Comparison of ENCODE assay signal across 12 cellular contexts in the genomic region with DNA sequence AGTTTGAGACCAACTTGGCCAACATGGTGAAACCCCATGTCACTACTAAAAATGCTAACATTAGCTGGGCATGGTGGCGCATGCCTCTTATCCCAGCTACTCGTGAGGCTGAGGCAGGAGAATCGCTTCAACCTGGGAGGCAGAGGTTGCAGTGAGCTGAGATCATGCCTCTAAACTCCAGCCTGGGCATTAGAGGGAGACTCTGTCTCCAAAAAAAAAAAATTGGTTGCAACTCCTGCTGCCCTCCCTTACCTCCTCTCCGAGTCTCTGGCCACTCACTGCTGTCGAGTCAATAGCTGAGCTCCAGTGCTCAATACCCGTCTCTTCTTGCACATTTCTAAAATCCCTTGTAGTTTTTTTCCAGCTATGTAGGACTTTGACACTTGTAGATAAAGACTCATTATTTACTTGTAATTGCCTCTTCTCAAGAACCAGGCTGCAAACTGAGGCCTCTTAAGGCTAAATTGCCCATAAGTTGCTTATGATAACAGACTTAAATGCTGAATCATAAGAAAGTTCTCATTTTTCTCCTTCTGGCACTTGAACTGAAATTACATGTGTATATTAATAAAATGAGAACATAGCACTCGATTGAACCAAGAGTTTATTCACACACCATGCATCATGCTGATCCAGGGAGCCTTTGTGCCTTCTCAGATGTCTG. TPM values are rescaled to one million over a fixed set of nuclear protein-coding genes. Genes with fewer than 3 reads are reported as not detected.
DNase-seq lines count a peak whose midpoint lies in the region; ATAC-seq and TF ChIP-seq lines count a peak whose summit lies in the region.
"Had no signal": no experiment of that assay in that cellular context is flagged by ENCODE, and none has a peak within 500 bp of the region (broad histone marks: within the 10 kb centered on the region; RNA-seq: fewer than 3 reads in every experiment).

No MANE protein-coding gene starts in this region.

- H3K9ac ChIP-seq in neural progenitor cell = no peak overlapping the region

- no peaks in the 10 kb centered on the region for H3K27me3 ChIP-seq in neural progenitor cell
- H3K27me3 ChIP-seq: pancreas had no signal

- intact Hi-C loops in activated CD4-positive, alpha-beta T cell treated with anti-CD3 and anti-CD28 coated beads for 36 hours (cut with DNase I, micrococcal nuclease) = loop anchor here in 1 of 2 experiments (5.0 kb wide), 1 partner anchor 1321 kb away; no protein-coding TSS in a partner anchor

- H3F3A ChIP-seq in neural progenitor cell (ENCODE audit: low read depth) = peaks cover 25% of the 10 kb centered on the region

- POLR2A ChIA-PET in activated CD4-positive, alpha-beta T cell treated with anti-CD3 and anti-CD28 coated beads for 36 hours (lab: Charles Lee) = interaction anchor here (0.6 to 1.2 kb wide), 3 partner anchors 11 to 160 kb away, joined by 3 to 4 read pairs (median 3); no protein-coding TSS in a partner anchor

- CTCF ChIA-PET in activated CD4-positive, alpha-beta T cell treated with anti-CD3 and anti-CD28 coated beads for 36 hours (lab: Charles Lee) = interaction anchor here (0.7 to 2.3 kb wide), 6 partner anchors 11 to 224 kb away, joined by 3 to 7 read pairs (median 3); no protein-coding TSS in a partner anchor

- H4K20me1 ChIP-seq in neural progenitor cell (ENCODE audit: low read depth) = no peaks in the 10 kb centered on the region

- no peak overlapping the region for H3K4me3 ChIP-seq in neural progenitor cell
- H3K4me3 ChIP-seq: pancreas had no signal

- H3K79me2 ChIP-seq in neural progenitor cell (ENCODE audit: low read depth) = peaks cover 27% of the 10 kb centered on the region

- H3K27ac Mint-ChIP-seq in activated CD4-positive, alpha-beta T cell treated with anti-CD3 and anti-CD28 coated beads for 36 hours = peak overlapping the region; percentile 96
- peak overlapping the region in 3 of 5 experiments; percentile 13 to 89 (median 63) for H3K27ac Mint-ChIP-seq in brain
- H3K27ac Mint-ChIP-seq in neural progenitor cell = no peak overlapping the region

- H3K4me1 Mint-ChIP-seq in activated CD4-positive, alpha-beta T cell treated with anti-CD3 and anti-CD28 coated beads for 36 hours = peaks cover 94% of the 10 kb centered on the region
- H3K4me1 Mint-ChIP-seq in brain = peaks cover 77% of the 10 kb centered on the region
- H3K4me1 Mint-ChIP-seq in neural progenitor cell = peaks cover 67% of the 10 kb centered on the region

- no peak for TF ChIP-seq CTCF in brain (conservative IDR thresholded peaks at IDR 0.05)
- no peak for TF ChIP-seq CTCF in neural progenitor cell (IDR thresholded peaks at IDR 0.05)

- H2AFZ ChIP-seq in neural progenitor cell (replicated peaks) = peak overlapping the region; percentile 23

- H3K4me2 ChIP-seq in neural progenitor cell = peak overlapping the region; percentile 59

- no peak for ATAC-seq in activated CD4-positive, alpha-beta T cell treated with anti-CD3 and anti-CD28 coated beads for 36 hours
- ATAC-seq in HG02623 (IDR thresholded peaks at IDR 0.05; ENCODE audit: unreplicated experiment) = no peak
- ATAC-seq: HCT116 had no signal

- H3K9me3 Mint-ChIP-seq in activated CD4-positive, alpha-beta T cell treated with anti-CD3 and anti-CD28 coated beads for 36 hours (ENCODE audit: low read depth) = no peaks in the 10 kb centered on the region
- no peaks in the 10 kb centered on the region for H3K9me3 Mint-ChIP-seq in brain
- H3K9me3 Mint-ChIP-seq in neural progenitor cell = no peaks in the 10 kb centered on the region

- no peaks in the 10 kb centered on the region for H3K27me3 Mint-ChIP-seq in activated CD4-positive, alpha-beta T cell treated with anti-CD3 and anti-CD28 coated beads for 36 hours
- H3K27me3 Mint-ChIP-seq in brain = no peaks in the 10 kb centered on the region
- no peaks in the 10 kb centered on the region for H3K27me3 Mint-ChIP-seq in neural progenitor cell (ENCODE audit: insufficient read depth, low read depth)

- peaks cover 54% of the 10 kb centered on the region for H3K4me1 ChIP-seq in neural progenitor cell

- peak overlapping the region; percentile 30 for H3K4me3 Mint-ChIP-seq in activated CD4-positive, alpha-beta T cell treated with anti-CD3 and anti-CD28 coated beads for 36 hours
- H3K4me3 Mint-ChIP-seq in brain (peak overlapping the region in 3 of 5 experiments; percentile 64 to 76 (median 68)), neural progenitor cell (no peak overlapping the region)

- H3K36me3 ChIP-seq in neural progenitor cell = no peaks in the 10 kb centered on the region
- H3K36me3 ChIP-seq: pancreas had no signal

- H3K36me3 Mint-ChIP-seq in activated CD4-positive, alpha-beta T cell treated with anti-CD3 and anti-CD28 coated beads for 36 hours (ENCODE audit: low read depth) = peaks cover 38% of the 10 kb centered on the region
- H3K36me3 Mint-ChIP-seq in brain (peaks cover 3% of the 10 kb centered on the region), neural progenitor cell (no peaks in the 10 kb centered on the region)

- DNase-seq in activated CD4-positive, alpha-beta T cell treated with anti-CD3 and anti-CD28 coated beads for 36 hours = no peak
- DNase-seq in activated CD4-positive, alpha-beta T cell treated with anti-CD3 and anti-CD28 coated beads, Interleukin-2, amount 50 U/mL, for 48 hours = no peak
- DNase-seq in NCI-H2227 treated with DMSO at 0.1 percent for 48 hours (lab: John Stamatoyannopoulos, UW) (peak; percentile 17), neural progenitor cell (ENCODE audit: low spot score) (no peak), NCI-H345 (lab: John Stamatoyannopoulos, UW) (no peak), 8988T (no peak)
- DNase-seq: activated CD4-positive, alpha-beta T cell treated with anti-CD3 and anti-CD28 coated beads for 4 hours; mammary epithelial cell; pancreas had no signal

- peak overlapping the region; percentile 44 for H3K27ac ChIP-seq in neural progenitor cell
- H3K27ac ChIP-seq: pancreas had no signal

- H3K9me3 ChIP-seq in neural progenitor cell (ENCODE audit: low read depth) = no peaks in the 10 kb centered on the region
- H3K9me3 ChIP-seq: pancreas had no signal

RNA-seq across cellular contexts. Expression of a gene that starts 13.8 kb away (rescaled TPM):
- total RNA-seq in activated CD4-positive, alpha-beta T cell treated with anti-CD3 and anti-CD28 coated beads for 36 hours = 10 to 100 TPM; 51.6 to 63.4 TPM
- polyA plus RNA-seq in brain (ENCODE audit: insufficient read depth, low read depth, low replicate concordance) = 10.7 TPM
- 10.3 and 12.7 TPM in 2 replicates for total RNA-seq in neural progenitor cell (ENCODE audit: low replicate concordance)
